Comparison of ENCODE assay signal across 11 cellular contexts in the genomic region with DNA sequence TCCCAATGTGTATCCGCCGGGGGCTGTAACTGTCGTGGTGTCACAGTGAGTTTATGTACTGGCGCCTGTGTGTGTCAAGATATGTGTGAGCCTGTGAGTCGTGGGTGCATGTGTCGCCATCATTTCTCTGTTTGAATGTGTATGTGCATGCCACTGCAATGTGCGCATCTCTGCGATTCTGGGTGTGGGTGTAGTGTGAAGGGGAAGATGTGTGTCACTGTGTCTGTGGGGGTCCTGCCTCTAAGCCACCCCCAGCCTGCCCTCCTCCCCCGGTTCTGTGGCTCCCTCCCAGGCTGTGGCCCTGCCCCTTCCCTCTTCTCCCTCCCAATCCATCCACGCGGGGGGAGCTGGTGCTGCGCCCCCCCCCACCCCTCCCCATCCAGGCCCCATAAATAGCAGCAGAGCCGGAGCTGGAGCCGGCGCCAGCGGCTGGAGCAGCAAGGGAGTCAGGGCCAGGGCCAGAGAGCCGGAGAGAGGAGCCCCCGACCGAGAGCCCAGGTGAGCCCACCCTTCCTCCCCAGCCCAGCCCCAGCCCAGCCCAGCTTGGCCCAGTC. TPM values are rescaled to one million over a fixed set of nuclear protein-coding genes. Genes with fewer than 3 reads are reported as not detected.
DNase-seq lines count a peak whose midpoint lies in the region; ATAC-seq, FAIRE-seq and TF ChIP-seq lines count a peak whose summit lies in the region.
"Had no signal": no experiment of that assay in that cellular context is flagged by ENCODE, and none has a peak within 500 bp of the region (broad histone marks: within the 10 kb centered on the region; RNA-seq: fewer than 3 reads in every experiment).

CPNE6 (plus strand) TSS at position 419 of the 554 bp plus-strand sequence. CDS start 1,375 bp downstream, outside the sequence.

- peak within 1 kb of the TSS; percentile 34 for H2BK5ac ChIP-seq in neuronal stem cell (ENCODE audit: low read length)

- no peak within 1 kb of the TSS for H2BK12ac ChIP-seq in neuronal stem cell (ENCODE audit: low read length)

- no peak within 1 kb of the TSS for H4K91ac ChIP-seq in neuronal stem cell (ENCODE audit: low read depth, low read length, poor library complexity)

- no peak for TF ChIP-seq POLR2A in GM12891 (IDR thresholded peaks at IDR 0.05; ENCODE audit: low read depth, low read length)

- H3K14ac ChIP-seq in neuronal stem cell (ENCODE audit: low read length): no peak within 1 kb of the TSS

- TF ChIP-seq CTCF in GM13976 (IDR thresholded peaks at IDR 0.05; ENCODE audit: borderline replicate concordance, control extremely low read depth, extremely low read depth, insufficient read depth, missing control alignments): no peak

- peaks cover 0 to 2% of the 10 kb centered on the region in 2 donors for H3K4me1 ChIP-seq in neuronal stem cell (ENCODE audit: control insufficient read depth in 2 of 2, insufficient read depth in 1 of 2, low read depth in 1 of 2, low read length in 2 of 2)

- no peak within 1 kb of the TSS for H3K4me3 Mint-ChIP-seq in activated naive CD8-positive, alpha-beta T cell treated with anti-CD3 and anti-CD28 coated beads, Interleukin-2, amount 50 U/mL, for 24 hours

- no peak within 1 kb of the TSS for H4K8ac ChIP-seq in neuronal stem cell (ENCODE audit: low read depth, low read length)

- H3K23ac ChIP-seq in neuronal stem cell (ENCODE audit: low read depth, low read length, poor library complexity): no peak within 1 kb of the TSS

- H3K4me1 Mint-ChIP-seq in activated naive CD8-positive, alpha-beta T cell treated with anti-CD3 and anti-CD28 coated beads, Interleukin-2, amount 50 U/mL, for 24 hours: peaks cover 17% of the 10 kb centered on the region

- H3K36me3 Mint-ChIP-seq in activated naive CD8-positive, alpha-beta T cell treated with anti-CD3 and anti-CD28 coated beads, Interleukin-2, amount 50 U/mL, for 24 hours (ENCODE audit: low read depth): no peaks in the 10 kb centered on the region

- no peak within 1 kb of the TSS for H2AFZ ChIP-seq in neuronal stem cell (ENCODE audit: low read length)

- H3K79me1 ChIP-seq in neuronal stem cell (ENCODE audit: low read depth, low read length): no peaks in the 10 kb centered on the region

- no peak for FAIRE-seq in GM12891 (lab: Jason Lieb, UNC)

- H2AK5ac ChIP-seq in neuronal stem cell (ENCODE audit: low read depth, low read length): peak within 1 kb of the TSS; percentile 60

- H3K27ac ChIP-seq in neuronal stem cell (replicated peaks; ENCODE audit: low read length): no peak within 1 kb of the TSS
- H3K27ac ChIP-seq: coronary artery, esophagus squamous epithelium had no signal

- no peak within 1 kb of the TSS for H3K27ac Mint-ChIP-seq in activated naive CD8-positive, alpha-beta T cell treated with anti-CD3 and anti-CD28 coated beads, Interleukin-2, amount 50 U/mL, for 24 hours

- H3K18ac ChIP-seq in neuronal stem cell (ENCODE audit: low read length): no peak within 1 kb of the TSS

- H3K4me3 ChIP-seq in neuronal stem cell (ENCODE audit: low read length in 2 of 2): no peak within 1 kb of the TSS
- H3K4me3 ChIP-seq: coronary artery, esophagus squamous epithelium had no signal

- peaks cover 0 to 36% (median 0%) of the 10 kb centered on the region in 3 experiments for H3K27me3 ChIP-seq in neuronal stem cell (ENCODE audit: control insufficient read depth in 3 of 3, insufficient read depth in 3 of 3, low read depth in 1 of 3, low read length in 3 of 3)

- H3K36me3 ChIP-seq in neuronal stem cell (replicated peaks in 1 of 2; ENCODE audit: control insufficient read depth in 2 of 2, insufficient read depth in 2 of 2, low read length in 2 of 2): no peaks in the 10 kb centered on the region
- H3K36me3 ChIP-seq: esophagus squamous epithelium had no signal

- H3K4ac ChIP-seq in neuronal stem cell (ENCODE audit: low read length): no peak within 1 kb of the TSS

- no peaks in the 10 kb centered on the region for H3K9me3 Mint-ChIP-seq in activated naive CD8-positive, alpha-beta T cell treated with anti-CD3 and anti-CD28 coated beads, Interleukin-2, amount 50 U/mL, for 24 hours

- peak within 1 kb of the TSS; percentile 9 for H3K9ac ChIP-seq in neuronal stem cell (ENCODE audit: low read depth, low read length, poor library complexity)

- peak; percentile 56 for DNase-seq in activated T-cell treated with anti-CD3 and anti-CD28 coated beads for 48 hours (ENCODE audit: low read depth)
- no peak for DNase-seq in activated T-cell treated with anti-CD3 and anti-CD28 coated beads for 4 hours
- peak; percentile 48 for DNase-seq in activated naive CD8-positive, alpha-beta T cell treated with anti-CD3 and anti-CD28 coated beads, Interleukin-2, amount 50 U/mL, for 24 hours
- DNase-seq in neuronal stem cell (ENCODE audit: low spot score): no peak
- DNase-seq in stimulated activated naive CD8-positive, alpha-beta T cell treated with anti-CD3 and anti-CD28 coated beads, Interleukin-15, Interleukin-2, amounts not matched to agents 100 U/mL and 50 U/mL, for 24 hours: peak; percentile 51
- no peak for DNase-seq in hepatic stellate cell (ENCODE audit: low spot score)
- DNase-seq in GM13976 (ENCODE audit: low spot score): no peak
- no peak for DNase-seq in GM12891 (ENCODE audit: insufficient read length, low spot score)
- DNase-seq: activated gamma-delta T cell, esophagus squamous epithelium had no signal

- peak; percentile 90 for ATAC-seq in activated naive CD8-positive, alpha-beta T cell treated with anti-CD3 and anti-CD28 coated beads, Interleukin-2, amount 50 U/mL, for 24 hours
- ATAC-seq in stimulated activated naive CD8-positive, alpha-beta T cell treated with anti-CD3 and anti-CD28 coated beads, Interleukin-15, Interleukin-2, amounts not matched to agents 100 U/mL and 50 U/mL, for 24 hours: peak; percentile 91

- H2BK15ac ChIP-seq in neuronal stem cell (ENCODE audit: low read length): peak within 1 kb of the TSS; percentile 10

- peaks cover 5% of the 10 kb centered on the region for H3K27me3 Mint-ChIP-seq in activated naive CD8-positive, alpha-beta T cell treated with anti-CD3 and anti-CD28 coated beads, Interleukin-2, amount 50 U/mL, for 24 hours

- WGBS in neuronal stem cell (ENCODE audit: extremely low coverage in 2 of 2, insufficient read length in 2 of 2, insufficient replicate concordance in 1 of 2), 2 donors: no CpG with 5 or more reads among the region's 19 CpGs

- H2BK120ac ChIP-seq in neuronal stem cell (ENCODE audit: low read depth, low read length): no peak within 1 kb of the TSS

- H3K9me3 ChIP-seq in neuronal stem cell (replicated peaks in 1 of 2; ENCODE audit: control insufficient read depth in 2 of 2, insufficient read depth in 1 of 2, low read depth in 1 of 2, low read length in 2 of 2): no peaks in the 10 kb centered on the region
- H3K9me3 ChIP-seq: esophagus squamous epithelium had no signal

- H3K4me2 ChIP-seq in neuronal stem cell (ENCODE audit: insufficient read depth, low read length, poor library complexity, severe bottlenecking): no peak within 1 kb of the TSS

- in situ Hi-C loops in GM13976 (cut with MboI; ENCODE audit: low sequenced_read_pairs, unreplicated experiment): no loop called here

TF ChIP-seq in GM12891, 5 proteins besides CTCF, POLR2A, EP300 and RAD21:
- no peak for TF ChIP-seq POU2F2 (IDR thresholded peaks at IDR 0.05; ENCODE audit: low read depth, low read length)

RNA-seq across cellular contexts. Expression of gene CPNE6, which starts in this region (rescaled TPM):
- not detected for polyA plus RNA-seq in neuronal stem cell (2013, experiment 1 of 2)
- not detected for polyA plus RNA-seq in neuronal stem cell (2013, experiment 2 of 2)
- 0.37 TPM for polyA plus RNA-seq in GM12891 (2012; ENCODE audit: low read depth, missing spikeins)

Comparison
In these comparisons a context has a peak if more than half of its experiments do, and no peak if none do; other contexts are left out.
1. DNase-seq: peak in activated T-cell treated with anti-CD3 and anti-CD28 coated beads for 48 hours (single experiment), activated naive CD8-positive, alpha-beta T cell treated with anti-CD3 and anti-CD28 coated beads, Interleukin-2, amount 50 U/mL, for 24 hours (single experiment) and stimulated activated naive CD8-positive, alpha-beta T cell treated with anti-CD3 and anti-CD28 coated beads, Interleukin-15, Interleukin-2, amounts not matched to agents 100 U/mL and 50 U/mL, for 24 hours (single experiment); none in activated T-cell treated with anti-CD3 and anti-CD28 coated beads for 4 hours (single experiment), neuronal stem cell (single experiment), hepatic stellate cell (single experiment), GM13976 (single experiment) and GM12891 (single experiment).